ENCODE assay signal across 4 cellular contexts in the genomic region with DNA sequence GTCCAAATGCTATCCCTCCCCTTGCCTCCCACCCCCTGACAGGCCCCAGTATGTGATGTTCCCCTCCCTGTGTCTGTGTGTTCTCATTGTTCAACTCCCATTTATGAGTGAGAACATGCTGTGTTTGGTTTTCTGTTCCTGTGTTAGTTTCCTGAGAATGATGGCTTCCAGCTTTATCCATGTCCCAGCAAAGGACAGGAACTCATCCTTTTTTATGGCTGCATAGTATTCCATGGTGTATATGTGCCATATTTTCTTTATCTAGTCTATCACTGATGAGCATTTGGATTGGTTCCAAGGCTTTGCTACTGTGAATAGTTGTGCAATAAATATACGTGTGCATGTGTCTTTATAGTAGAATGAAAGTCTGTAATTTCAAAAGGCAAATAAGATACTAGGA.
TF ChIP-seq lines count a peak whose summit lies in the region.

No MANE protein-coding gene starts in this region.

TF ChIP-seq in HEK293, 187 proteins besides CTCF, POLR2A, EP300 and RAD21:
- TF ChIP-seq ZNF146 (tag by site-specific recombination; IDR thresholded peaks at IDR 0.05): peak; percentile 84

TF ChIP-seq in IMR-90, 13 proteins besides CTCF, POLR2A, EP300 and RAD21:
- peak; percentile 32; the same call in 1 of the 2 replicates for TF ChIP-seq CEBPB (IDR thresholded peaks at IDR 0.05; ENCODE audit: low read depth, low read length)

TF ChIP-seq in K562, 482 proteins besides CTCF, POLR2A, EP300 and RAD21:
- TF ChIP-seq ZNF146 (CRISPR knock-in tag; IDR thresholded peaks at IDR 0.05; ENCODE audit: unreplicated experiment): peak; percentile 79

TF ChIP-seq in HepG2, 621 proteins besides CTCF, POLR2A, EP300 and RAD21:
- TF ChIP-seq CEBPB (IDR thresholded peaks at IDR 0.05; ENCODE audit: borderline replicate concordance, low read depth, low read length): peak; percentile 25; the same call in 1 of the 2 replicates
